13 cellular contexts compared by ENCODE assay signal in genomic region chr7:100556541-100556940, GRCh38. TPM values are rescaled to one million over a fixed set of nuclear protein-coding genes. Genes with fewer than 3 reads are reported as not detected.
DNase-seq lines count a peak whose midpoint lies in the region; ATAC-seq, FAIRE-seq and TF ChIP-seq lines count a peak whose summit lies in the region.
"Had no signal": no experiment of that assay in that cellular context is flagged by ENCODE, and none has a peak within 500 bp of the region (broad histone marks: within the 10 kb centered on the region; RNA-seq: fewer than 3 reads in every experiment).

No MANE protein-coding gene starts in this region.

- H3K9me3 ChIP-seq in GM12878 (replicated peaks; ENCODE audit: control insufficient read depth, insufficient read depth, low read length) (no peaks in the 10 kb centered on the region), thyroid gland (no peaks in the 10 kb centered on the region), esophagus squamous epithelium (no peaks in the 10 kb centered on the region)
- H3K9me3 ChIP-seq: BLaER1 had no signal

- SMC1A ChIA-PET in GM12878 (lab: Charles Lee; ENCODE audit: uncharacterized antibody, unreplicated experiment): interaction anchor here (1.2 to 8.5 kb wide), 2 partner anchors 10 to 182 kb away, joined by 3 to 127 read pairs; no protein-coding TSS in a partner anchor

- no peak overlapping the region for H2AFZ ChIP-seq in GM12878 (ENCODE audit: control insufficient read depth, low read depth, low read length)

- H4K20me1 ChIP-seq in GM12878 (ENCODE audit: control insufficient read depth, insufficient read depth): no peaks in the 10 kb centered on the region
- H4K20me1 ChIP-seq: BLaER1 had no signal

- FAIRE-seq in GM12878 (lab: Jason Lieb, UNC): no peak

- H3K27ac ChIP-seq in GM12878 (ENCODE audit: control insufficient read depth, insufficient read depth) (no peak overlapping the region), thyroid gland (no peak overlapping the region), esophagus squamous epithelium (no peak overlapping the region)
- H3K27ac ChIP-seq: BLaER1, coronary artery had no signal

- CTCF ChIA-PET in GM12878 (lab: Yijun Ruan, JAX): interaction anchor here (0.6 to 4.1 kb wide), 5 partner anchors 14 to 91 kb away, joined by 3 to 50 read pairs (median 3); no protein-coding TSS in a partner anchor

- DNase-seq in A172 (ENCODE audit: low spot score): peak; percentile 24
- DNase-seq in M059J (ENCODE audit: low read depth): peak; percentile 63
- no peak for DNase-seq in GM12878 (ENCODE audit: low read depth, low spot score)
- no peak for DNase-seq in thyroid gland
- DNase-seq in esophagus squamous epithelium (lab: John Stamatoyannopoulos, UW): no peak
- DNase-seq in HuH-7.5 (ENCODE audit: low spot score): no peak
- DNase-seq: activated T-cell treated with anti-CD3 and anti-CD28 coated beads, Interleukin-2, amount 50 U/mL, for 1 hour; hippocampal formation; NCI-H510A; stimulated activated CD4-positive, alpha-beta T cell treated with anti-CD3 and anti-CD28 coated beads, Interleukin-15, amount 100 ng/mL, for 24 hours had no signal

- H3K4me2 ChIP-seq in GM12878 (ENCODE audit: control insufficient read depth, insufficient read depth): no peak overlapping the region
- H3K4me2 ChIP-seq: BLaER1 had no signal

- no peak overlapping the region for H3K4me3 ChIP-seq in GM12878
- no peak overlapping the region for H3K4me3 ChIP-seq in thyroid gland (replicated peaks in 1 of 3)
- no peak overlapping the region for H3K4me3 ChIP-seq in esophagus squamous epithelium
- H3K4me3 ChIP-seq: BLaER1, coronary artery had no signal

- H3K27me3 ChIP-seq in GM12878 (replicated peaks in 1 of 2; ENCODE audit: control insufficient read depth in 2 of 2, insufficient read depth in 2 of 2, low read length in 1 of 2) (no peaks in the 10 kb centered on the region), thyroid gland (no peaks in the 10 kb centered on the region), esophagus squamous epithelium (no peaks in the 10 kb centered on the region)
- H3K27me3 ChIP-seq: BLaER1 had no signal

- POLR2A ChIA-PET in GM12878 (lab: Charles Lee): interaction anchor here (1.2 to 3.1 kb wide), 2 partner anchors 9 to 77 kb away, joined by 5 to 12 read pairs; partner anchors contain the start of gene TSC22D4

- TF ChIP-seq CTCF in GM12878 (IDR thresholded peaks at IDR 0.05 in 2 of 3, conservative IDR thresholded peaks at IDR 0.05 in 1 of 3; ENCODE audit: control insufficient read depth in 2 of 3, extremely low read depth in 1 of 3, insufficient read depth in 1 of 3, low read depth in 3 of 3, low read length in 3 of 3): no peak
- TF ChIP-seq CTCF in thyroid gland (IDR thresholded peaks at IDR 0.05): no peak
- TF ChIP-seq CTCF in esophagus squamous epithelium (IDR thresholded peaks at IDR 0.05): no peak

- no peaks in the 10 kb centered on the region for H3K79me2 ChIP-seq in GM12878 (ENCODE audit: control insufficient read depth, insufficient read depth, low read length)

- H3K9ac ChIP-seq in GM12878 (ENCODE audit: control insufficient read depth, insufficient read depth, low read length): no peak overlapping the region
- H3K9ac ChIP-seq: BLaER1 had no signal

- TF ChIP-seq EP300 in GM12878 (IDR thresholded peaks at IDR 0.05; ENCODE audit: borderline replicate concordance in 1 of 2, control insufficient read depth in 1 of 2, low read depth in 2 of 2, low read length in 2 of 2): no peak

- 72% methylated on average over 4 of the region's 4 CpGs for WGBS in GM12878 (ENCODE audit: insufficient coverage, insufficient replicate concordance, low lambda C conversion rate, missing lambda C conversion rate)
- 74 to 83% methylated on average over 4 of the region's 4 CpGs for WGBS in thyroid gland, 2 donors
- WGBS in esophagus squamous epithelium, 2 donors: 61 to 74% methylated on average over 4 of the region's 4 CpGs

- H3K4me1 ChIP-seq in GM12878 (ENCODE audit: control insufficient read depth, insufficient read depth, low read length) (no peaks in the 10 kb centered on the region; the same call in 1 of the 2 replicates), thyroid gland (no peaks in the 10 kb centered on the region), esophagus squamous epithelium (peaks cover 5 to 47% (median 9%) of the 10 kb centered on the region in 3 donors)
- H3K4me1 ChIP-seq: BLaER1 had no signal

- no peak for TF ChIP-seq POLR2A in GM12878 (IDR thresholded peaks at IDR 0.05; ENCODE audit: low read depth, low read length)
- no peak for TF ChIP-seq POLR2A in thyroid gland (IDR thresholded peaks at IDR 0.05)
- TF ChIP-seq POLR2A in esophagus squamous epithelium (IDR thresholded peaks at IDR 0.05): no peak

- BruUV-seq in GM12878 (replicated peaks; lab: Mats Ljungman, UMichigan): TSS peak; percentile 57

- in situ Hi-C loops in GM12878 (cut with MboI): loop anchor here (5.0 kb wide), 1 partner anchor 84 kb away; no protein-coding TSS in a partner anchor

- H3K36me3 ChIP-seq in GM12878 (ENCODE audit: control insufficient read depth in 2 of 2, insufficient read depth in 2 of 2, low read length in 1 of 2): peaks cover 21 to 53% of the 10 kb centered on the region in 2 experiments
- peaks cover 4 to 35% of the 10 kb centered on the region in 2 donors for H3K36me3 ChIP-seq in thyroid gland
- peaks cover 4 to 72% (median 20%) of the 10 kb centered on the region in 3 donors for H3K36me3 ChIP-seq in esophagus squamous epithelium

- no peak for ATAC-seq in GM12878
- ATAC-seq: SK-N-SH treated with all-trans-retinoic acid at 6 μM for 48 hours had no signal

- TF ChIP-seq RAD21 in GM12878 (IDR thresholded peaks at IDR 0.05; ENCODE audit: insufficient read depth, low read depth, low read length): no peak

- intact Hi-C loops in GM12878 (cut with micrococcal nuclease; ENCODE audit: unreplicated experiment): no loop called here
- intact Hi-C loops in thyroid gland (cut with DNase I): loop anchor here (5.0 kb wide), 1 partner anchor 74 kb away; the partner anchor contains the start of gene NYAP1
- intact Hi-C loops in esophagus squamous epithelium (cut with DNase I): no loop called here

- RAD21 ChIA-PET in GM12878 (lab: Charles Lee; ENCODE audit: unreplicated experiment): no interaction called here

RNA-seq across cellular contexts. Expression of gene SAP25, which starts 17.2 kb away (rescaled TPM):
- 0.19 and 0.55 TPM in 2 replicates for total RNA-seq in A172 (2014; rRNA removed; shearing (Covaris generic))
- not detected in 2 replicates for total RNA-seq in M059J (2014; rRNA removed; shearing (Covaris generic))
- total RNA-seq in GM12878 (2013; cell fraction: nucleolus; rRNA removed): 2.1 TPM in 1 of 2 replicates, not detected in the other
- 1.8 and 1.9 TPM in 2 replicates for total RNA-seq in GM12878 (2014; rRNA removed)
- 0.18 and 0.83 TPM in 2 replicates for total RNA-seq in GM12878 (2014; rRNA removed; fragmentation: Illumina TruSeq; extraction: Trizol)
- total RNA-seq in GM12878 (2021): 7.0 and 8.3 TPM in 2 replicates
- 4.0 TPM for polyA plus RNA-seq in GM12878 (2011; ENCODE audit: low read depth)
- 0.19 and 0.60 TPM in 2 replicates for polyA plus RNA-seq in GM12878 (2011; rRNA removed)
- 0.81 and 1.7 TPM in 2 replicates for polyA plus RNA-seq in GM12878 (2011; cell fraction: cytosol; rRNA removed)
- polyA plus RNA-seq in GM12878 (2011; cell fraction: nucleus; rRNA removed): 21.7 and 26.8 TPM in 2 replicates
- polyA plus RNA-seq in GM12878 (2012): 5.1 and 6.3 TPM in 2 replicates
- polyA plus RNA-seq in GM12878 (2014; fragmentation: Illumina TruSeq; extraction: Trizol): 0.15 TPM in 1 of 2 replicates, not detected in the other
- 1 to 10 TPM in 1 of 2 experiments, under 1 TPM in 1; 0.14 to 1.1 TPM for polyA plus RNA-seq in GM12878 (2014; fragmentation: Nextera tagmentation; extraction: Ambion mirVana)
- 8.6 and 12.5 TPM in 2 replicates for polyA plus RNA-seq in GM12878 (2014; rRNA removed)
- 1 to 10 TPM; 1.1 to 2.8 TPM for polyA plus RNA-seq in GM12878 (2016; fragmentation: Nextera tagmentation; extraction: Ambion mirVana)
- not detected in 2 replicates for polyA minus RNA-seq in GM12878 (2011; rRNA and poly(A)+ RNA removed)
- not detected in 2 replicates for polyA minus RNA-seq in GM12878 (2011; cell fraction: cytosol; rRNA and poly(A)+ RNA removed)
- polyA minus RNA-seq in GM12878 (2011; cell fraction: nucleus; rRNA and poly(A)+ RNA removed): 1.5 and 3.0 TPM in 2 replicates
- total RNA-seq in thyroid gland: 1 to 10 TPM in 2 of 4 donors, not detected in 2; 1.5 to 6.2 TPM
- 1 to 10 TPM in 1 of 4 donors, under 1 TPM in 1, not detected in 2; 0.38 to 1.8 TPM for total RNA-seq in esophagus squamous epithelium

RNA-seq across cellular contexts. Expression of gene AGFG2, which starts 17.5 kb away (rescaled TPM):
- 6.8 and 8.8 TPM in 2 replicates for total RNA-seq in A172 (2014; rRNA removed; shearing (Covaris generic))
- 10.9 and 24.0 TPM in 2 replicates for total RNA-seq in M059J (2014; rRNA removed; shearing (Covaris generic))
- 48.5 and 51.9 TPM in 2 replicates for total RNA-seq in GM12878 (2013; cell fraction: nucleolus; rRNA removed)
- 47.8 and 60.3 TPM in 2 replicates for total RNA-seq in GM12878 (2014; rRNA removed)
- 14.9 and 18.0 TPM in 2 replicates for total RNA-seq in GM12878 (2014; rRNA removed; fragmentation: Illumina TruSeq; extraction: Trizol)
- 71.5 and 75.1 TPM in 2 replicates for total RNA-seq in GM12878 (2021)
- 7.2 TPM for polyA plus RNA-seq in GM12878 (2011; ENCODE audit: low read depth)
- 10.2 and 24.2 TPM in 2 replicates for polyA plus RNA-seq in GM12878 (2011; rRNA removed)
- polyA plus RNA-seq in GM12878 (2011; cell fraction: cytosol; rRNA removed): 25.0 and 44.5 TPM in 2 replicates
- 54.0 and 54.7 TPM in 2 replicates for polyA plus RNA-seq in GM12878 (2011; cell fraction: nucleus; rRNA removed)
- 25.3 and 36.4 TPM in 2 replicates for polyA plus RNA-seq in GM12878 (2012)
- polyA plus RNA-seq in GM12878 (2014; fragmentation: Illumina TruSeq; extraction: Trizol): 6.6 and 15.6 TPM in 2 replicates
- 1 to 10 TPM in 1 of 2 experiments, under 1 TPM in 1; 0.90 to 1.1 TPM for polyA plus RNA-seq in GM12878 (2014; fragmentation: Nextera tagmentation; extraction: Ambion mirVana)
- polyA plus RNA-seq in GM12878 (2014; rRNA removed): 47.0 and 50.2 TPM in 2 replicates
- polyA plus RNA-seq in GM12878 (2016; fragmentation: Nextera tagmentation; extraction: Ambion mirVana): 10 to 100 TPM; 26.7 to 27.0 TPM
- 16.2 and 34.8 TPM in 2 replicates for polyA minus RNA-seq in GM12878 (2011; rRNA and poly(A)+ RNA removed)
- polyA minus RNA-seq in GM12878 (2011; cell fraction: cytosol; rRNA and poly(A)+ RNA removed): 16.7 and 18.5 TPM in 2 replicates
- 25.1 and 38.4 TPM in 2 replicates for polyA minus RNA-seq in GM12878 (2011; cell fraction: nucleus; rRNA and poly(A)+ RNA removed)
- 10 to 100 TPM; 26.1 to 34.6 (median 28.0) TPM for total RNA-seq in thyroid gland
- 10 to 100 TPM; 14.5 to 49.2 (median 26.6) TPM for total RNA-seq in esophagus squamous epithelium

RNA-seq across cellular contexts. Expression of gene LRCH4, which starts 29.4 kb away (rescaled TPM):
- total RNA-seq in A172 (2014; rRNA removed; shearing (Covaris generic)): 10.7 and 11.4 TPM in 2 replicates
- 12.2 and 16.0 TPM in 2 replicates for total RNA-seq in M059J (2014; rRNA removed; shearing (Covaris generic))
- 63.4 and 80.4 TPM in 2 replicates for total RNA-seq in GM12878 (2013; cell fraction: nucleolus; rRNA removed)
- total RNA-seq in GM12878 (2014; rRNA removed): 38.1 and 41.9 TPM in 2 replicates
- 10.9 and 11.9 TPM in 2 replicates for total RNA-seq in GM12878 (2014; rRNA removed; fragmentation: Illumina TruSeq; extraction: Trizol)
- 82.6 and 96.7 TPM in 2 replicates for total RNA-seq in GM12878 (2021)
- 11.7 TPM for polyA plus RNA-seq in GM12878 (2011; ENCODE audit: low read depth)
- 7.6 and 15.4 TPM in 2 replicates for polyA plus RNA-seq in GM12878 (2011; rRNA removed)
- 17.3 and 25.9 TPM in 2 replicates for polyA plus RNA-seq in GM12878 (2011; cell fraction: cytosol; rRNA removed)
- 141 and 178 TPM in 2 replicates for polyA plus RNA-seq in GM12878 (2011; cell fraction: nucleus; rRNA removed)
- 29.9 and 33.1 TPM in 2 replicates for polyA plus RNA-seq in GM12878 (2012)
- polyA plus RNA-seq in GM12878 (2014; fragmentation: Illumina TruSeq; extraction: Trizol): 2.7 and 10.8 TPM in 2 replicates
- 1 to 10 TPM in 1 of 2 experiments, under 1 TPM in 1; 0.58 to 1.7 TPM for polyA plus RNA-seq in GM12878 (2014; fragmentation: Nextera tagmentation; extraction: Ambion mirVana)
- polyA plus RNA-seq in GM12878 (2014; rRNA removed): 68.0 and 84.2 TPM in 2 replicates
- 10 to 100 TPM; 41.4 to 64.0 TPM for polyA plus RNA-seq in GM12878 (2016; fragmentation: Nextera tagmentation; extraction: Ambion mirVana)
- 9.2 and 21.5 TPM in 2 replicates for polyA minus RNA-seq in GM12878 (2011; rRNA and poly(A)+ RNA removed)
- 10.2 and 24.1 TPM in 2 replicates for polyA minus RNA-seq in GM12878 (2011; cell fraction: cytosol; rRNA and poly(A)+ RNA removed)
- 31.4 and 55.1 TPM in 2 replicates for polyA minus RNA-seq in GM12878 (2011; cell fraction: nucleus; rRNA and poly(A)+ RNA removed)
- 100 to 1,000 TPM in 1 of 4 donors, 10 to 100 TPM in 3; 55.0 to 107 (median 76.6) TPM for total RNA-seq in thyroid gland
- 10 to 100 TPM; 50.1 to 84.0 (median 70.4) TPM for total RNA-seq in esophagus squamous epithelium

RNA-seq across cellular contexts. Expression of gene FBXO24, which starts 29.6 kb away (rescaled TPM):
- total RNA-seq in A172 (2014; rRNA removed; shearing (Covaris generic)): 0.48 TPM in 1 of 2 replicates, not detected in the other
- 0.05 and 0.44 TPM in 2 replicates for total RNA-seq in M059J (2014; rRNA removed; shearing (Covaris generic))
- total RNA-seq in GM12878 (2013; cell fraction: nucleolus; rRNA removed): 1.7 and 2.4 TPM in 2 replicates
- 0.11 and 0.16 TPM in 2 replicates for total RNA-seq in GM12878 (2014; rRNA removed)
- 0.23 and 0.31 TPM in 2 replicates for total RNA-seq in GM12878 (2014; rRNA removed; fragmentation: Illumina TruSeq; extraction: Trizol)
- total RNA-seq in GM12878 (2021): not detected in 2 replicates
- not detected for polyA plus RNA-seq in GM12878 (2011; ENCODE audit: low read depth)
- 0.78 and 0.96 TPM in 2 replicates for polyA plus RNA-seq in GM12878 (2011; rRNA removed)
- 0.74 and 0.88 TPM in 2 replicates for polyA plus RNA-seq in GM12878 (2011; cell fraction: cytosol; rRNA removed)
- polyA plus RNA-seq in GM12878 (2011; cell fraction: nucleus; rRNA removed): 2.2 and 2.8 TPM in 2 replicates
- polyA plus RNA-seq in GM12878 (2012): 0.09 and 0.48 TPM in 2 replicates
- 0.24 TPM in 1 of 2 replicates, not detected in the other for polyA plus RNA-seq in GM12878 (2014; fragmentation: Illumina TruSeq; extraction: Trizol)
- not detected for polyA plus RNA-seq in GM12878 (2014; fragmentation: Nextera tagmentation; extraction: Ambion mirVana)
- polyA plus RNA-seq in GM12878 (2014; rRNA removed): 0.30 and 0.60 TPM in 2 replicates
- under 1 TPM in 1 of 2 experiments, not detected in 1; 0.19 TPM for polyA plus RNA-seq in GM12878 (2016; fragmentation: Nextera tagmentation; extraction: Ambion mirVana)
- 1.2 and 2.0 TPM in 2 replicates for polyA minus RNA-seq in GM12878 (2011; rRNA and poly(A)+ RNA removed)
- polyA minus RNA-seq in GM12878 (2011; cell fraction: cytosol; rRNA and poly(A)+ RNA removed): not detected in 2 replicates
- 0.73 and 1.2 TPM in 2 replicates for polyA minus RNA-seq in GM12878 (2011; cell fraction: nucleus; rRNA and poly(A)+ RNA removed)
- under 1 TPM; 0.13 to 0.88 (median 0.50) TPM for total RNA-seq in thyroid gland
- total RNA-seq in esophagus squamous epithelium: 1 to 10 TPM in 1 of 4 donors, under 1 TPM in 2, not detected in 1; 0.19 to 1.6 (median 0.29) TPM

RNA-seq across cellular contexts. Expression of gene PCOLCE, which starts 45.6 kb away (rescaled TPM):
- 18.0 and 38.9 TPM in 2 replicates for total RNA-seq in A172 (2014; rRNA removed; shearing (Covaris generic))
- 7.8 and 10.3 TPM in 2 replicates for total RNA-seq in M059J (2014; rRNA removed; shearing (Covaris generic))
- 1.6 TPM in 1 of 2 replicates, not detected in the other for total RNA-seq in GM12878 (2013; cell fraction: nucleolus; rRNA removed)
- total RNA-seq in GM12878 (2014; rRNA removed) (0.85 and 0.87 TPM in 2 replicates), GM12878 (2014; rRNA removed; fragmentation: Illumina TruSeq; extraction: Trizol) (0.32 and 0.40 TPM in 2 replicates), GM12878 (2021) (2.5 and 3.4 TPM in 2 replicates), thyroid gland (10 to 100 TPM; 12.9 to 36.3 (median 22.1) TPM), esophagus squamous epithelium (10 to 100 TPM in 2 of 4 donors, 1 to 10 TPM in 2; 4.6 to 23.8 (median 9.9) TPM)
- 1.1 TPM for polyA plus RNA-seq in GM12878 (2011; ENCODE audit: low read depth)
- polyA plus RNA-seq in GM12878 (2011; rRNA removed) (0.56 and 0.88 TPM in 2 replicates), GM12878 (2014; fragmentation: Illumina TruSeq; extraction: Trizol) (0.57 and 1.0 TPM in 2 replicates), GM12878 (2014; fragmentation: Nextera tagmentation; extraction: Ambion mirVana) (under 1 TPM; 0.27 to 0.45 TPM), GM12878 (2014; rRNA removed) (2.2 and 2.9 TPM in 2 replicates), GM12878 (2016; fragmentation: Nextera tagmentation; extraction: Ambion mirVana) (1 to 10 TPM; 1.8 to 2.7 TPM)
- 1.1 and 1.4 TPM in 2 replicates for polyA plus RNA-seq in GM12878 (2011; cell fraction: cytosol; rRNA removed)
- 8.6 and 9.6 TPM in 2 replicates for polyA plus RNA-seq in GM12878 (2011; cell fraction: nucleus; rRNA removed)
- polyA plus RNA-seq in GM12878 (2012): 4.3 and 5.7 TPM in 2 replicates
- 0.36 TPM in 1 of 2 replicates, not detected in the other for polyA minus RNA-seq in GM12878 (2011; rRNA and poly(A)+ RNA removed)
- polyA minus RNA-seq in GM12878 (2011; cell fraction: cytosol; rRNA and poly(A)+ RNA removed): not detected in 2 replicates
- polyA minus RNA-seq in GM12878 (2011; cell fraction: nucleus; rRNA and poly(A)+ RNA removed): 1.8 and 2.7 TPM in 2 replicates

Comparison
In these comparisons a context has a peak if more than half of its experiments do, and no peak if none do; other contexts are left out.
1. DNase-seq: peak in A172 (single experiment) and M059J (single experiment); none in GM12878 (single experiment), thyroid gland (0 of 2), esophagus squamous epithelium (single experiment) and HuH-7.5 (single experiment).